Comparison of ENCODE assay signal across 19 cellular contexts in the genomic region with DNA sequence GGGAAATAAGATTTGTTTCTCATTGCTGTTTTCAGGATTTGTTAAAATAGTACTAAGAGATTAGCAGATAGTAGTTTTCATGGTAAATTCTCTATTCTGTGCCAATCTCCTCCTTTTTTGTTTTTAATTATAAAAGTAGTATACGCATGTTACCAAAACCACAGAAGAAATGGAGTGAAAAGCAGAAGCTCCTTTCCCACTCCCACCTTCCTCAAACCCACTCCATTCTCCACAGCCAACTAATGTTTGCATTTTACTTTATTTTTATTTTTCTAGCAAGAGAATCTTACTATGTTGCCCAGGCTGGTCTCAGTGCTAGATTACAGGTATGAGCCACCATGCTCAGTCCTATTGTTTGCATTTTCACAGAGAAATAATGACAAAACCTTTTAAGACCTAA. TPM values are rescaled to one million over a fixed set of nuclear protein-coding genes. Genes with fewer than 3 reads are reported as not detected.
DNase-seq lines count a peak whose midpoint lies in the region; TF ChIP-seq lines count a peak whose summit lies in the region.
"Had no signal": no experiment of that assay in that cellular context is flagged by ENCODE, and none has a peak within 500 bp of the region (broad histone marks: within the 10 kb centered on the region; RNA-seq: fewer than 3 reads in every experiment).

No MANE protein-coding gene starts in this region.

- no peak for TF ChIP-seq POLR2A in NB4 (IDR thresholded peaks at IDR 0.05; ENCODE audit: extremely low read depth, insufficient read length)

- H3K27ac Mint-ChIP-seq in osteocyte (ENCODE audit: unreplicated experiment), result no peak overlapping the region
- H3K27ac Mint-ChIP-seq: CD4-positive, alpha-beta T cell; GM23338; HFFc6; IgD-negative memory B cell had no signal

- TF ChIP-seq CTCF in HEK293 (tag by site-specific recombination; IDR thresholded peaks at IDR 0.05) (no peak), HL-60 (IDR thresholded peaks at IDR 0.05; ENCODE audit: insufficient read depth, low read length) (no peak), NB4 (IDR thresholded peaks at IDR 0.05; ENCODE audit: low read depth, low read length) (no peak), osteocyte (IDR thresholded peaks at IDR 0.05) (no peak)

- H3K36me3 Mint-ChIP-seq in osteocyte (ENCODE audit: unreplicated experiment), result no peaks in the 10 kb centered on the region

- DNase-seq in HL-60 (ENCODE audit: low read depth in 1 of 2, low spot score in 1 of 2) (no peak), NB4 (ENCODE audit: low read depth) (peak; percentile 70), epithelial cell of prostate (ENCODE audit: low read depth, low spot score) (no peak), NCI-H345 treated with DMSO at 0.1 percent for 48 hours (lab: John Stamatoyannopoulos, UW; ENCODE audit: unreplicated experiment) (no peak), osteocyte (ENCODE audit: extremely low spot score, unreplicated experiment) (no peak), AG08396 (ENCODE audit: low spot score) (no peak)
- DNase-seq: ACHN; AML-193; Caco-2; CD4-positive, alpha-beta T cell; DMS79; GDM1; HCEC 1CT; HFFc6 had no signal

- CTCF ChIA-PET in HEK293 (lab: Yijun Ruan, JAX), result interaction anchor here (0.8 kb wide), 1 partner anchor 18 kb away, joined by 3 read pairs; no protein-coding TSS in a partner anchor

- H3K4me3 ChIP-seq in HEK293 (ENCODE audit: low read depth, low read length), result no peak overlapping the region
- no peak overlapping the region for H3K4me3 ChIP-seq in HL-60 (replicated peaks; ENCODE audit: insufficient read depth, low read length)
- no peak overlapping the region for H3K4me3 ChIP-seq in NB4 (ENCODE audit: low read depth, low read length)
- H3K4me3 ChIP-seq: GM23338 had no signal

- H3K9me3 Mint-ChIP-seq in osteocyte (ENCODE audit: unreplicated experiment), result no peaks in the 10 kb centered on the region
- H3K9me3 Mint-ChIP-seq: CD4-positive, alpha-beta T cell; GM23338; HFFc6; IgD-negative memory B cell had no signal

- H3K9me3 ChIP-seq in HEK293 (ENCODE audit: control insufficient read depth, insufficient read depth, low read depth, low read length), result no peaks in the 10 kb centered on the region
- H3K9me3 ChIP-seq: Caco-2 had no signal

- H3K27me3 Mint-ChIP-seq in osteocyte (ENCODE audit: unreplicated experiment), result peaks cover 31% of the 10 kb centered on the region

- peaks cover under 1% of the 10 kb centered on the region for H3K4me1 Mint-ChIP-seq in osteocyte (ENCODE audit: unreplicated experiment)

- POLR2A ChIA-PET in HEK293 (lab: Yijun Ruan, JAX), result interaction anchor here (0.6 kb wide), 1 partner anchor 19 kb away, joined by 3 read pairs; no protein-coding TSS in a partner anchor

- no peak overlapping the region for H3K4me3 Mint-ChIP-seq in osteocyte (ENCODE audit: unreplicated experiment)
- H3K4me3 Mint-ChIP-seq: CD4-positive, alpha-beta T cell; GM23338; HFFc6; IgD-negative memory B cell had no signal

- no peaks in the 10 kb centered on the region for H3K36me3 ChIP-seq in HEK293 (ENCODE audit: control insufficient read depth in 2 of 2, insufficient read depth in 1 of 2, low read length in 2 of 2)

- H3K27me3 ChIP-seq in HL-60 (ENCODE audit: insufficient read depth, poor library complexity, severe bottlenecking), result no peaks in the 10 kb centered on the region

- peaks cover 17% of the 10 kb centered on the region; the same call in 1 of the 2 replicates for H3K4me1 ChIP-seq in HEK293 (ENCODE audit: control insufficient read depth, insufficient read depth, low read length)

- H3K27ac ChIP-seq in HEK293 (ENCODE audit: extremely low read depth, low read depth, low read length) (no peak overlapping the region), HL-60 (replicated peaks) (peak overlapping the region; percentile 23; the same call in 1 of the 2 replicates), epithelial cell of prostate (peak overlapping the region; percentile 83)
- H3K27ac ChIP-seq: C4-2B had no signal

TF ChIP-seq in HEK293, 187 proteins besides CTCF, POLR2A, EP300 and RAD21:
- no peak for TF ChIP-seq ZNF501 (tag by site-specific recombination; IDR thresholded peaks at IDR 0.05)
- TF ChIP-seq, protein P1, sequence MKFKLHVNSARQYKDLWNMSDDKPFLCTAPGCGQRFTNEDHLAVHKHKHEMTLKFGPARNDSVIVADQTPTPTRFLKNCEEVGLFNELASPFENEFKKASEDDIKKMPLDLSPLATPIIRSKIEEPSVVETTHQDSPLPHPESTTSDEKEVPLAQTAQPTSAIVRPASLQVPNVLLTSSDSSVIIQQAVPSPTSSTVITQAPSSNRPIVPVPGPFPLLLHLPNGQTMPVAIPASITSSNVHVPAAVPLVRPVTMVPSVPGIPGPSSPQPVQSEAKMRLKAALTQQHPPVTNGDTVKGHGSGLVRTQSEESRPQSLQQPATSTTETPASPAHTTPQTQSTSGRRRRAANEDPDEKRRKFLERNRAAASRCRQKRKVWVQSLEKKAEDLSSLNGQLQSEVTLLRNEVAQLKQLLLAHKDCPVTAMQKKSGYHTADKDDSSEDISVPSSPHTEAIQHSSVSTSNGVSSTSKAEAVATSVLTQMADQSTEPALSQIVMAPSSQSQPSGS (tag by site-specific recombination; IDR thresholded peaks at IDR 0.05; ENCODE audit: low read depth), result no peak
- peak; percentile 60; the same call in 1 of the 2 replicates for TF ChIP-seq ZNF121 (tag by site-specific recombination; IDR thresholded peaks at IDR 0.05)

RNA-seq across cellular contexts. Expression of gene LRMDA, which starts 4.5 kb away (rescaled TPM):
- 0.19 and 1.3 TPM in 2 replicates for total RNA-seq in osteocyte
- total RNA-seq: CD4-positive, alpha-beta T cell; Daoy had no signal

RNA-seq across cellular contexts. Expression of gene ZNF503, which starts 25.3 kb away (rescaled TPM):
- total RNA-seq in osteocyte, result 38.5 and 42.1 TPM in 2 replicates
- total RNA-seq: GM23338 had no signal
